8 cellular contexts compared by ENCODE assay signal in the genomic region with DNA sequence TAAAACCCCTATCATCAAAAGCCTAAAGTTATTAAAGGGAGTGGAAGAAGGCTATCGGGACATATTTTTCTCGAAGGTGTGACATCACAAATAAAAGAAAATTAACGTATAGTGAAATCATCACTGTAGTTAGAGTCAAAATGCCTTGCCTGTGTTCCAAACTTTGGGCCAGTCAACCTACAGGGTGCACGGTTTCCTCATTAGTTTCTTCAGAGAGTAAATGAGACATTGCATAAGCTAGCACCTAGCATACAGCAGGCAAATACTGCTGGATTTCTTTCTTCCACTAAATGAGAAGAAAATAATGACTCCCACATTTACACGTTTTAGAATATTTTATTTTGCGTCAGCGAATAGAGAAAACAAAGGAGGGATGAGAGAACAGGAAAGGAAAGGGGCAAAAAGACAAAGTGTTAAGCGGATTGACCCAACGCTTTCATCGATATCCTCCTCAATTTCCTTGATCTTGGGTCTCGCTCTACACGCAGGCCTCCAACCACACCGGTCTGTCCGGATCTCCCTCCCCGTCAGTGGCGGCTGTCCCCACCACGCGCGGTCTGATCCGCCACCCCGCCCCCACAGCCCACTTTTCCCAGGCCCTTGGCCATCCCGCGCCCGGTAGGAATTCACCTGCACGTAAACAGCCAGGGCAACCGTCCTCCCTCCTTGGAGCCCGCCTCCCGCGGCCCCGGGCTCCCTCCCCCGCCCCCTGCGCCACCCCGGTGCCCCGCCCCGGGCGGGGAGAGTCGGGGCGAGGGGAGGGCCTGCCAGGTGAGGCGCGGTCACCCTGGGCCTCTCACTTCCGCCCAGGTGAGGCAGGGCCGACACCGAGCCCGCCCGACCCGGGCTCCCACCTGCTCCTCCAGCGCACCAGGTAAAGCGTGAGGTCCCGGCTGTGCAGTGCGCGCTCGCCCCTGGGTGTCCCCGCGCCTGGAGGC. TPM values are rescaled to one million over a fixed set of nuclear protein-coding genes. Genes with fewer than 3 reads are reported as not detected.
A peak's percentile ranks its signal among the peaks of the same experiment; 100 is the strongest.
DNase-seq lines count a peak whose midpoint lies in the region; ATAC-seq and TF ChIP-seq lines count a peak whose summit lies in the region.

A gene with protein sequence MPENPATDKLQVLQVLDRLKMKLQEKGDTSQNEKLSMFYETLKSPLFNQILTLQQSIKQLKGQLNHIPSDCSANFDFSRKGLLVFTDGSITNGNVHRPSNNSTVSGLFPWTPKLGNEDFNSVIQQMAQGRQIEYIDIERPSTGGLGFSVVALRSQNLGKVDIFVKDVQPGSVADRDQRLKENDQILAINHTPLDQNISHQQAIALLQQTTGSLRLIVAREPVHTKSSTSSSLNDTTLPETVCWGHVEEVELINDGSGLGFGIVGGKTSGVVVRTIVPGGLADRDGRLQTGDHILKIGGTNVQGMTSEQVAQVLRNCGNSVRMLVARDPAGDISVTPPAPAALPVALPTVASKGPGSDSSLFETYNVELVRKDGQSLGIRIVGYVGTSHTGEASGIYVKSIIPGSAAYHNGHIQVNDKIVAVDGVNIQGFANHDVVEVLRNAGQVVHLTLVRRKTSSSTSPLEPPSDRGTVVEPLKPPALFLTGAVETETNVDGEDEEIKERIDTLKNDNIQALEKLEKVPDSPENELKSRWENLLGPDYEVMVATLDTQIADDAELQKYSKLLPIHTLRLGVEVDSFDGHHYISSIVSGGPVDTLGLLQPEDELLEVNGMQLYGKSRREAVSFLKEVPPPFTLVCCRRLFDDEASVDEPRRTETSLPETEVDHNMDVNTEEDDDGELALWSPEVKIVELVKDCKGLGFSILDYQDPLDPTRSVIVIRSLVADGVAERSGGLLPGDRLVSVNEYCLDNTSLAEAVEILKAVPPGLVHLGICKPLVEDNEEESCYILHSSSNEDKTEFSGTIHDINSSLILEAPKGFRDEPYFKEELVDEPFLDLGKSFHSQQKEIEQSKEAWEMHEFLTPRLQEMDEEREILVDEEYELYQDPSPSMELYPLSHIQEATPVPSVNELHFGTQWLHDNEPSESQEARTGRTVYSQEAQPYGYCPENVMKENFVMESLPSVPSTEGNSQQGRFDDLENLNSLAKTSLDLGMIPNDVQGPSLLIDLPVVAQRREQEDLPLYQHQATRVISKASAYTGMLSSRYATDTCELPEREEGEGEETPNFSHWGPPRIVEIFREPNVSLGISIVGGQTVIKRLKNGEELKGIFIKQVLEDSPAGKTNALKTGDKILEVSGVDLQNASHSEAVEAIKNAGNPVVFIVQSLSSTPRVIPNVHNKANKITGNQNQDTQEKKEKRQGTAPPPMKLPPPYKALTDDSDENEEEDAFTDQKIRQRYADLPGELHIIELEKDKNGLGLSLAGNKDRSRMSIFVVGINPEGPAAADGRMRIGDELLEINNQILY (N-terminal part only) (plus strand): TSS at position 799 of the 938 bp plus-strand sequence. CDS start 20,413 bp downstream, outside the sequence.

- H3K4me3 ChIP-seq in GM08714 (ENCODE audit: low read length) (peak within 1 kb of the TSS; percentile 79), choroid plexus epithelial cell (ENCODE audit: low read depth, low read length) (peak within 1 kb of the TSS; percentile 66), right lobe of liver (peak within 1 kb of the TSS; percentile 79 to 98 (median 90))

- H3K27ac ChIP-seq in right lobe of liver: peak within 1 kb of the TSS; percentile 68 to 90 (median 87)

- TF ChIP-seq CTCF in choroid plexus epithelial cell (conservative IDR thresholded peaks at IDR 0.05; ENCODE audit: low read depth, low read length) (no peak), right lobe of liver (IDR thresholded peaks at IDR 0.05) (no peak)

- intact Hi-C loops in right lobe of liver (cut with DNase I): no loop called here

- no peaks in the 10 kb centered on the region for H3K9me3 ChIP-seq in right lobe of liver

- TF ChIP-seq POLR2A in right lobe of liver (IDR thresholded peaks at IDR 0.05): peak; percentile 52

- no peaks in the 10 kb centered on the region for H3K36me3 ChIP-seq in right lobe of liver

- 10% methylated on average over 15 of the region's 54 CpGs for WGBS in right lobe of liver (ENCODE audit: insufficient coverage, low coverage, low lambda C conversion rate, missing lambda C conversion rate)

- peaks cover 0 to 27% (median 4%) of the 10 kb centered on the region in 4 donors for H3K4me1 ChIP-seq in right lobe of liver

- ATAC-seq in GM21825 (IDR thresholded peaks at IDR 0.05; ENCODE audit: unreplicated experiment) (peak; percentile 87), right lobe of liver (peak; percentile 92 to 98 (median 94))

- DNase-seq in NAMALWA (ENCODE audit: low spot score) (peak; percentile 26), choroid plexus epithelial cell (ENCODE audit: low read depth) (peak; percentile 5), right lobe of liver (peak; percentile 83 to 87 (median 84)), GF-D8 (lab: John Stamatoyannopoulos, UW) (no peak)
- DNase-seq in activated CD4-positive, CD25-positive, alpha-beta regulatory T cell treated with anti-CD3 and anti-CD28 coated beads, Interleukin-2, amount 50 U/mL, for 72 hours: peak; percentile 72
- DNase-seq in stimulated activated CD4-positive, alpha-beta T cell treated with anti-CD3 and anti-CD28 coated beads, Interleukin-4, amount 100 ng/mL, for 4 hours: peak; percentile 58 to 59

- no peaks in the 10 kb centered on the region for H3K27me3 ChIP-seq in right lobe of liver

RNA-seq across cellular contexts. Expression of the gene that starts here (rescaled TPM):
- 10 to 100 TPM; 19.0 to 49.0 (median 26.7) TPM for total RNA-seq in right lobe of liver
